23 cellular contexts compared by ENCODE assay signal in genomic region chr1:24945354-24946326, GRCh38. TPM values are rescaled to one million over a fixed set of nuclear protein-coding genes. Genes with fewer than 3 reads are reported as not detected.
"Had no signal": no experiment of that assay in that cellular context is flagged by ENCODE, and none has a peak within 500 bp of the region (broad histone marks: within the 10 kb centered on the region; RNA-seq: fewer than 3 reads in every experiment).

No MANE protein-coding gene starts in this region.

- H2AFZ ChIP-seq: parathyroid adenoma had no signal

- H3K9me3 Mint-ChIP-seq: activated T-helper 17 cell treated with anti-CD3 and anti-CD28 coated beads, Interleukin-2, amount 50 U/mL, for 72 hours; central memory CD8-positive, alpha-beta T cell; natural killer cell; stimulated activated naive B cell treated with anti-CD40 and anti-IgM and Interleukin-4, amounts not matched to agents 10 μg/mL and 1 μg/mL and 100 μg/mL, for 72 hours had no signal

- H3K27ac ChIP-seq: brain microvascular endothelial cell, colonic mucosa, lower lobe of right lung, parathyroid adenoma, sigmoid colon, tibial nerve, uterus had no signal

- H3K4me3 Mint-ChIP-seq: activated T-helper 17 cell treated with anti-CD3 and anti-CD28 coated beads, Interleukin-2, amount 50 U/mL, for 72 hours; central memory CD8-positive, alpha-beta T cell; natural killer cell; stimulated activated naive B cell treated with anti-CD40 and anti-IgM and Interleukin-4, amounts not matched to agents 10 μg/mL and 1 μg/mL and 100 μg/mL, for 72 hours had no signal

- H3K9ac ChIP-seq: parathyroid adenoma had no signal

- DNase-seq: activated CD4-positive, alpha-beta T cell treated with anti-CD3 and anti-CD28 coated beads for 48 hours; activated CD4-positive, CD25-positive, alpha-beta regulatory T cell; activated CD8-positive, alpha-beta memory T cell treated with anti-CD3 and anti-CD28 coated beads for 24 hours; activated naive CD4-positive, alpha-beta T cell treated with Interleukin-2 at 50 U/mL for 16 hours; aorta; brain microvascular endothelial cell; colonic mucosa; hypothalamus; islet precursor cell; lower lobe of right lung; natural killer cell; sigmoid colon; stimulated activated CD4-positive, alpha-beta T cell treated with anti-CD3 and anti-CD28 coated beads, Interleukin-4, amount 100 ng/mL, for 4 hours; stimulated activated naive B cell treated with anti-CD40 and anti-IgM and Interleukin-4, amounts not matched to agents 10 μg/mL and 1 μg/mL and 100 μg/mL, for 72 hours; SW 1271; T-helper 9 cell; uterus had no signal

- H3K4me1 ChIP-seq: colonic mucosa, lower lobe of right lung, parathyroid adenoma, sigmoid colon, tibial nerve, uterus had no signal

- H3K27me3 ChIP-seq: brain microvascular endothelial cell, colonic mucosa, sigmoid colon, uterus had no signal

- H3K9me3 ChIP-seq: colonic mucosa, lower lobe of right lung, sigmoid colon, tibial nerve, uterus had no signal

- FAIRE-seq: frontal cortex had no signal

- H3K4me3 ChIP-seq: colonic mucosa, lower lobe of right lung, sigmoid colon, tibial nerve, uterus had no signal

- H3K27me3 Mint-ChIP-seq: activated T-helper 17 cell treated with anti-CD3 and anti-CD28 coated beads, Interleukin-2, amount 50 U/mL, for 72 hours; central memory CD8-positive, alpha-beta T cell; stimulated activated naive B cell treated with anti-CD40 and anti-IgM and Interleukin-4, amounts not matched to agents 10 μg/mL and 1 μg/mL and 100 μg/mL, for 72 hours had no signal

- H3K79me2 ChIP-seq: parathyroid adenoma had no signal

- H3K27ac Mint-ChIP-seq: activated T-helper 17 cell treated with anti-CD3 and anti-CD28 coated beads, Interleukin-2, amount 50 U/mL, for 72 hours; natural killer cell had no signal

- ATAC-seq: activated T-helper 17 cell treated with anti-CD3 and anti-CD28 coated beads, Interleukin-2, amount 50 U/mL, for 72 hours; lower lobe of right lung; natural killer cell; stimulated activated naive B cell treated with anti-CD40 and anti-IgM and Interleukin-4, amounts not matched to agents 10 μg/mL and 1 μg/mL and 100 μg/mL, for 72 hours had no signal

- H3K36me3 Mint-ChIP-seq: natural killer cell had no signal

- H3K36me3 ChIP-seq: brain microvascular endothelial cell, colonic mucosa, lower lobe of right lung, sigmoid colon, tibial nerve, uterus had no signal

RNA-seq across cellular contexts. Expression of gene RUNX3, which starts 15.6 kb away (rescaled TPM):
- total RNA-seq: epithelial cell of proximal tubule, frontal cortex had no signal
